7 cellular contexts compared by ENCODE assay signal in genomic region chr14:20098926-20099770, GRCh38. TPM values are rescaled to one million over a fixed set of nuclear protein-coding genes. Genes with fewer than 3 reads are reported as not detected.
"Had no signal": no experiment of that assay in that cellular context is flagged by ENCODE, and none has a peak within 500 bp of the region (broad histone marks: within the 10 kb centered on the region; RNA-seq: fewer than 3 reads in every experiment).

No MANE protein-coding gene starts in this region.

RNA-seq across cellular contexts. Expression of gene OR4K17, which starts 11.4 kb away (rescaled TPM):
- total RNA-seq: GM23248, GM23338, H1, H4, H7, H9, HFFc6 had no signal
- polyA plus RNA-seq: GM23248, GM23338, H1 had no signal

RNA-seq across cellular contexts. Expression of gene OR4L1, which starts 39.3 kb away (rescaled TPM):
- total RNA-seq: GM23248, GM23338, H1, H4, H7, H9, HFFc6 had no signal
- polyA plus RNA-seq: GM23248, GM23338, H1 had no signal

RNA-seq across cellular contexts. Expression of gene OR4N5, which starts 39.5 kb away (rescaled TPM):
- total RNA-seq: GM23248, GM23338, H1, H4, H7, H9, HFFc6 had no signal
- polyA plus RNA-seq: GM23248, GM23338, H1 had no signal
